Comparison of ENCODE assay signal across 29 cellular contexts in genomic region chr12:87988534-87988933, GRCh38. TPM values are rescaled to one million over a fixed set of nuclear protein-coding genes. Genes with fewer than 3 reads are reported as not detected.
"Had no signal": no experiment of that assay in that cellular context is flagged by ENCODE, and none has a peak within 500 bp of the region (broad histone marks: within the 10 kb centered on the region; RNA-seq: fewer than 3 reads in every experiment).

No MANE protein-coding gene starts in this region.

- DNase-seq: hypothalamus; immature natural killer cell; kidney; left colon; left lung; mesendoderm; naive B cell; natural killer cell; nephron progenitor cell; ovary; right lobe of liver; stimulated activated CD4-positive, alpha-beta T cell treated with anti-CD3 and anti-CD28 coated beads, Interleukin-1b, Interleukin-23, amount 100 ng/mL, for 48 hours; stimulated activated CD4-positive, alpha-beta T cell treated with anti-CD3 and anti-CD28 coated beads, Interleukin-2, amount 100 ng/mL, for 48 hours; stimulated activated CD4-positive, alpha-beta T cell treated with anti-CD3 and anti-CD28 coated beads, Interleukin-4, amount 100 ng/mL, for 4 hours; stimulated activated CD8-positive, alpha-beta memory T cell treated with anti-CD3 and anti-CD28 coated beads, Interleukin-4, amount 100 ng/mL, for 48 hours; stimulated activated naive CD4-positive, alpha-beta T cell treated with Interleukin-2 at 50 U/mL for 16 hours; stimulated activated naive CD8-positive, alpha-beta T cell treated with anti-CD3 and anti-CD28 coated beads, Interleukin-15, amount 100 ng/mL, for 72 hours; substantia nigra had no signal

- H3K36me3 ChIP-seq: left lung, ovary, right atrium auricular region, right lobe of liver, tibial nerve, vagina had no signal

- H3K4me1 ChIP-seq: left lung, right atrium auricular region, right lobe of liver, tibial nerve, vagina had no signal

- ATAC-seq: left colon; left lung; natural killer cell; right lobe of liver; stimulated activated memory B cell treated with anti-CD40 and anti-IgM and Interleukin-4, amounts not matched to agents 10 μg/mL and 1 μg/mL and 100 μg/mL, for 72 hours; stimulated activated naive CD8-positive, alpha-beta T cell treated with anti-CD3 and anti-CD28 coated beads, Interleukin-15, amount 100 ng/mL, for 72 hours had no signal

- H3K9me3 ChIP-seq: left lung, ovary, right atrium auricular region, right lobe of liver, tibial nerve, vagina had no signal

- H3K27ac ChIP-seq: left lung, ovary, right atrium auricular region, right lobe of liver, tibial nerve, vagina had no signal

- H3K27me3 ChIP-seq: left lung, ovary, right atrium auricular region, right lobe of liver, tibial nerve, vagina had no signal

- FAIRE-seq: islet of Langerhans, kidney had no signal

- H3K4me3 ChIP-seq: left lung, lung, ovary, right atrium auricular region, right lobe of liver, smooth muscle cell, tibial nerve, vagina had no signal

- H3K4me2 ChIP-seq: smooth muscle cell had no signal

RNA-seq across cellular contexts. Expression of gene C12orf50, which starts 40.7 kb away (rescaled TPM):
- total RNA-seq: left colon, lower leg skin, renal cortical epithelial cell, right atrium auricular region, right lobe of liver, skeletal muscle tissue, temporal lobe, vagina had no signal
- polyA plus RNA-seq: immature natural killer cell, smooth muscle cell had no signal
